In genomic region chr3:23834082-23834870, GRCh38 we compare ENCODE assay signal across 11 cellular contexts. TPM values are rescaled to one million over a fixed set of nuclear protein-coding genes. Genes with fewer than 3 reads are reported as not detected.
DNase-seq lines count a peak whose midpoint lies in the region; ATAC-seq and TF ChIP-seq lines count a peak whose summit lies in the region.
"Had no signal": no experiment of that assay in that cellular context is flagged by ENCODE, and none has a peak within 500 bp of the region (broad histone marks: within the 10 kb centered on the region; RNA-seq: fewer than 3 reads in every experiment).

No MANE protein-coding gene starts in this region.

- peaks cover 7% of the 10 kb centered on the region; the same call in 1 of the 3 replicates for H3K36me3 Mint-ChIP-seq in GM23338 (ENCODE audit: low read depth)
- H3K36me3 Mint-ChIP-seq in activated T-helper 17 cell treated with anti-CD3 and anti-CD28 coated beads, Interleukin-2, amount 50 U/mL, for 72 hours (ENCODE audit: low read depth) = peaks cover 4% of the 10 kb centered on the region

- peak; percentile 29; the same call in 1 of the 2 replicates for TF ChIP-seq CTCF in BJ (IDR thresholded peaks at IDR 0.05; ENCODE audit: insufficient read depth, low read depth, low read length)
- TF ChIP-seq CTCF in GM23338 (conservative IDR thresholded peaks at IDR 0.05; ENCODE audit: low read depth in 2 of 2) = peak; percentile 46
- TF ChIP-seq CTCF in VCaP (conservative IDR thresholded peaks at IDR 0.05) = peak; percentile 72

- no peaks in the 10 kb centered on the region for H3K9me2 ChIP-seq in GM23338 (ENCODE audit: insufficient read depth)

- H3K27me3 Mint-ChIP-seq in GM23338 (ENCODE audit: insufficient read depth, low read depth, poor library complexity) = peaks cover 9% of the 10 kb centered on the region
- no peaks in the 10 kb centered on the region for H3K27me3 Mint-ChIP-seq in activated T-helper 17 cell treated with anti-CD3 and anti-CD28 coated beads, Interleukin-2, amount 50 U/mL, for 72 hours
- H3K27me3 Mint-ChIP-seq: stimulated activated naive B cell treated with anti-CD40 and anti-IgM and Interleukin-4, amounts not matched to agents 10 μg/mL and 1 μg/mL and 100 μg/mL, for 72 hours had no signal

- peaks cover 99% of the 10 kb centered on the region for H3K79me2 ChIP-seq in GM23338 (replicated peaks; ENCODE audit: insufficient read depth)

- H3K4me3 Mint-ChIP-seq in GM23338 = no peak overlapping the region
- H3K4me3 Mint-ChIP-seq in activated T-helper 17 cell treated with anti-CD3 and anti-CD28 coated beads, Interleukin-2, amount 50 U/mL, for 72 hours = no peak overlapping the region
- H3K4me3 Mint-ChIP-seq: stimulated activated naive B cell treated with anti-CD40 and anti-IgM and Interleukin-4, amounts not matched to agents 10 μg/mL and 1 μg/mL and 100 μg/mL, for 72 hours had no signal

- H3K9me3 Mint-ChIP-seq in GM23338 = no peaks in the 10 kb centered on the region
- H3K9me3 Mint-ChIP-seq in activated T-helper 17 cell treated with anti-CD3 and anti-CD28 coated beads, Interleukin-2, amount 50 U/mL, for 72 hours = no peaks in the 10 kb centered on the region
- H3K9me3 Mint-ChIP-seq: stimulated activated naive B cell treated with anti-CD40 and anti-IgM and Interleukin-4, amounts not matched to agents 10 μg/mL and 1 μg/mL and 100 μg/mL, for 72 hours had no signal

- H3K27ac ChIP-seq in GM23338 (ENCODE audit: low read depth) (no peak overlapping the region), VCaP (no peak overlapping the region)
- H3K27ac ChIP-seq: colonic mucosa had no signal

- CTCF ChIA-PET in BJ (lab: Yijun Ruan, JAX) = interaction anchor here (0.8 to 1.4 kb wide), 4 partner anchors 13 to 55 kb away, joined by 3 to 8 read pairs (median 4); no protein-coding TSS in a partner anchor

- H3K4me2 ChIP-seq in GM23338 = no peak overlapping the region

- peaks cover 10% of the 10 kb centered on the region for H3K4me1 ChIP-seq in GM23338 (ENCODE audit: insufficient read depth)
- H3K4me1 ChIP-seq: colonic mucosa had no signal

- H3K27me3 ChIP-seq in BJ (ENCODE audit: control insufficient read depth, insufficient read depth, low read length) (no peaks in the 10 kb centered on the region), GM23338 (ENCODE audit: insufficient read depth) (no peaks in the 10 kb centered on the region)
- H3K27me3 ChIP-seq: colonic mucosa had no signal

- DNase-seq in BJ (ENCODE audit: low read depth) = no peak
- DNase-seq in GM23338 (ENCODE audit: low spot score) = peak; percentile 33
- peak; percentile 15 for DNase-seq in left kidney (ENCODE audit: low read depth, low spot score)
- no peak for DNase-seq in activated CD4-positive, alpha-beta T cell treated with anti-CD3 and anti-CD28 coated beads for 1 hour
- DNase-seq in dedifferentiated amniotic fluid mesenchymal stem cell (ENCODE audit: extremely low spot score) = no peak
- no peak for DNase-seq in NCI-H446 treated with DMSO at 0.1 percent for 48 hours (lab: John Stamatoyannopoulos, UW)
- DNase-seq: colonic mucosa; NCI-H1694; stimulated activated naive B cell treated with anti-CD40 and anti-IgM and Interleukin-4, amounts not matched to agents 10 μg/mL and 1 μg/mL and 100 μg/mL, for 72 hours had no signal

- H3K36me3 ChIP-seq in BJ (ENCODE audit: control insufficient read depth, insufficient read depth, low read length) (no peaks in the 10 kb centered on the region; the same call in 1 of the 2 replicates), GM23338 (ENCODE audit: insufficient read depth) (no peaks in the 10 kb centered on the region)
- H3K36me3 ChIP-seq: colonic mucosa had no signal

- H4K20me1 ChIP-seq in GM23338 (replicated peaks; ENCODE audit: insufficient read depth) = peaks cover 23% of the 10 kb centered on the region; the same call in 1 of the 2 replicates

- ATAC-seq in GM23338 = no peak
- no peak for ATAC-seq in activated T-helper 17 cell treated with anti-CD3 and anti-CD28 coated beads, Interleukin-2, amount 50 U/mL, for 72 hours (replicated peaks)
- ATAC-seq: stimulated activated naive B cell treated with anti-CD40 and anti-IgM and Interleukin-4, amounts not matched to agents 10 μg/mL and 1 μg/mL and 100 μg/mL, for 72 hours had no signal

- no peak overlapping the region for H2AFZ ChIP-seq in GM23338

- POLR2A ChIA-PET in BJ (lab: Charles Lee) = interaction anchor here (0.6 kb wide), 1 partner anchor 627 kb away, joined by 4 read pairs; no protein-coding TSS in a partner anchor

- H3K27ac Mint-ChIP-seq in GM23338 = peak overlapping the region; percentile 21
- no peak overlapping the region for H3K27ac Mint-ChIP-seq in activated T-helper 17 cell treated with anti-CD3 and anti-CD28 coated beads, Interleukin-2, amount 50 U/mL, for 72 hours
- H3K27ac Mint-ChIP-seq: stimulated activated naive B cell treated with anti-CD40 and anti-IgM and Interleukin-4, amounts not matched to agents 10 μg/mL and 1 μg/mL and 100 μg/mL, for 72 hours had no signal

- H3F3A ChIP-seq in GM23338 (replicated peaks; ENCODE audit: low read depth) = no peaks in the 10 kb centered on the region

- H3K4me1 Mint-ChIP-seq in GM23338 = peaks cover 59% of the 10 kb centered on the region
- peaks cover 18% of the 10 kb centered on the region for H3K4me1 Mint-ChIP-seq in activated T-helper 17 cell treated with anti-CD3 and anti-CD28 coated beads, Interleukin-2, amount 50 U/mL, for 72 hours

- H3K4me3 ChIP-seq in BJ (ENCODE audit: low read depth, low read length) (no peak overlapping the region), GM23338 (no peak overlapping the region)
- H3K4me3 ChIP-seq: colonic mucosa had no signal

TF ChIP-seq in GM23338, 12 proteins besides CTCF, POLR2A, EP300 and RAD21:
- no peak for TF ChIP-seq POLR2AphosphoS5 (IDR thresholded peaks at IDR 0.05; ENCODE audit: low read depth)

RNA-seq across cellular contexts. Expression of gene UBE2E1, which starts 28.5 kb away (rescaled TPM):
- polyA plus RNA-seq in BJ (2011; rRNA removed) = 70.0 and 135 TPM in 2 replicates
- 26.8 and 40.1 TPM in 2 replicates for polyA minus RNA-seq in BJ (2011; rRNA and poly(A)+ RNA removed)
- 113 and 120 TPM in 2 replicates for total RNA-seq in GM23338 (2014; rRNA removed; shearing (Covaris generic))
- 39.9 and 41.5 TPM in 2 replicates for polyA plus RNA-seq in GM23338 (2016; fragmentation: Nextera tagmentation; extraction: Ambion mirVana)
- total RNA-seq in activated T-helper 17 cell treated with anti-CD3 and anti-CD28 coated beads, Interleukin-2, amount 50 U/mL, for 72 hours = 10 to 100 TPM; 61.4 to 86.9 TPM

Comparison
In these comparisons a context has a peak if more than half of its experiments do, and no peak if none do; other contexts are left out.
1. DNase-seq: peak in GM23338 (single experiment) and left kidney (single experiment); none in BJ (single experiment), activated CD4-positive, alpha-beta T cell treated with anti-CD3 and anti-CD28 coated beads for 1 hour (single experiment), dedifferentiated amniotic fluid mesenchymal stem cell (single experiment) and NCI-H446 treated with DMSO at 0.1 percent for 48 hours (single experiment).
2. Peak in every context shown above with its lines, with median percentiles within 50 percentile points of each other: CTCF ChIP-seq.